11 cellular contexts compared by ENCODE assay signal in genomic region chr9:114364528-114365041, GRCh38. TPM values are rescaled to one million over a fixed set of nuclear protein-coding genes. Genes with fewer than 3 reads are reported as not detected.
A peak's percentile ranks its signal among the peaks of the same experiment; 100 is the strongest.
DNase-seq lines count a peak whose midpoint lies in the region; ATAC-seq and TF ChIP-seq lines count a peak whose summit lies in the region.
"Had no signal": no experiment of that assay in that cellular context is flagged by ENCODE, and none has a peak within 500 bp of the region (broad histone marks: within the 10 kb centered on the region; RNA-seq: fewer than 3 reads in every experiment).

No MANE protein-coding gene starts in this region.

- DNase-seq in CD14-positive monocyte (ENCODE audit: low spot score) (peak; percentile 64), lower lobe of right lung (no peak), GM13976 (ENCODE audit: low spot score) (no peak), left ventricle myocardium superior (no peak), NCI-H1417 treated with DMSO at 0.1 percent for 48 hours (lab: John Stamatoyannopoulos, UW) (no peak)
- no peak for DNase-seq in activated T-helper 2 cell treated with anti-CD3 and anti-CD28 coated beads, Interferon-gamma antibody, Interleukin-2, Interleukin-4, amounts not matched to agents 10 μg/mL and 5 μg/mL and 100 μg/mL, durations not matched to agents 14 hours and 24 hours and 36 hours (ENCODE audit: low spot score)
- DNase-seq: KG1, small intestine had no signal

- in situ Hi-C loops in GM13976 (cut with MboI; ENCODE audit: low sequenced_read_pairs, unreplicated experiment), result no loop called here

- no peaks in the 10 kb centered on the region for H3K9me3 ChIP-seq in lower lobe of right lung

- no peak for TF ChIP-seq CTCF in CD14-positive monocyte (IDR thresholded peaks at IDR 0.05)
- no peak for TF ChIP-seq CTCF in lower lobe of right lung (IDR thresholded peaks at IDR 0.05)
- TF ChIP-seq CTCF in GM13976 (IDR thresholded peaks at IDR 0.05; ENCODE audit: borderline replicate concordance, control extremely low read depth, extremely low read depth, insufficient read depth, missing control alignments), result no peak

- peaks cover 63% of the 10 kb centered on the region for H3K4me1 Mint-ChIP-seq in CD14-positive monocyte
- peaks cover 36 to 66% (median 55%) of the 10 kb centered on the region in 3 donors for H3K4me1 Mint-ChIP-seq in IgD-negative memory B cell
- peaks cover 66% of the 10 kb centered on the region for H3K4me1 Mint-ChIP-seq in activated T-helper 2 cell treated with anti-CD3 and anti-CD28 coated beads, Interferon-gamma antibody, Interleukin-2, Interleukin-4, amounts not matched to agents 10 μg/mL and 5 μg/mL and 100 μg/mL, durations not matched to agents 14 hours and 24 hours and 36 hours (ENCODE audit: low read depth)

- peak in 1 of 2 donors; percentile 10 for ATAC-seq in lower lobe of right lung
- ATAC-seq in GM19397 (IDR thresholded peaks at IDR 0.05; ENCODE audit: unreplicated experiment), result no peak
- ATAC-seq in left ventricle myocardium superior, result no peak

- peak overlapping the region; percentile 45 to 64 for H3K4me3 Mint-ChIP-seq in CD14-positive monocyte
- H3K4me3 Mint-ChIP-seq in IgD-negative memory B cell, result peak overlapping the region; percentile 31 to 91 (median 60)
- no peak overlapping the region for H3K4me3 Mint-ChIP-seq in activated T-helper 2 cell treated with anti-CD3 and anti-CD28 coated beads, Interferon-gamma antibody, Interleukin-2, Interleukin-4, amounts not matched to agents 10 μg/mL and 5 μg/mL and 100 μg/mL, durations not matched to agents 14 hours and 24 hours and 36 hours (ENCODE audit: low read depth)

- H3K4me1 ChIP-seq in lower lobe of right lung, result peaks cover 36% of the 10 kb centered on the region

- H3K27me3 ChIP-seq in lower lobe of right lung (ENCODE audit: low read depth), result no peaks in the 10 kb centered on the region

- H3K9me3 Mint-ChIP-seq in CD14-positive monocyte (peaks cover 0 to 5% (median 0%) of the 10 kb centered on the region in 7 donors), IgD-negative memory B cell (peaks cover 0 to 4% (median 0%) of the 10 kb centered on the region in 3 donors)
- no peaks in the 10 kb centered on the region for H3K9me3 Mint-ChIP-seq in activated T-helper 2 cell treated with anti-CD3 and anti-CD28 coated beads, Interferon-gamma antibody, Interleukin-2, Interleukin-4, amounts not matched to agents 10 μg/mL and 5 μg/mL and 100 μg/mL, durations not matched to agents 14 hours and 24 hours and 36 hours

- H3K36me3 ChIP-seq in lower lobe of right lung, result peaks cover 84% of the 10 kb centered on the region

- H3K27ac ChIP-seq in lower lobe of right lung, result peak overlapping the region; percentile 44

- peaks cover 83 to 93% of the 10 kb centered on the region in 2 donors for H3K36me3 Mint-ChIP-seq in CD14-positive monocyte
- H3K36me3 Mint-ChIP-seq in IgD-negative memory B cell, result peaks cover 17% of the 10 kb centered on the region
- H3K36me3 Mint-ChIP-seq in activated T-helper 2 cell treated with anti-CD3 and anti-CD28 coated beads, Interferon-gamma antibody, Interleukin-2, Interleukin-4, amounts not matched to agents 10 μg/mL and 5 μg/mL and 100 μg/mL, durations not matched to agents 14 hours and 24 hours and 36 hours (ENCODE audit: low read depth), result peaks cover 92% of the 10 kb centered on the region

- intact Hi-C loops in CD14-positive monocyte (cut with micrococcal nuclease) (loop anchor here in 1 of 2 donors (5.0 kb wide), 1 partner anchor 33 kb away; no protein-coding TSS in a partner anchor), lower lobe of right lung (cut with DNase I) (no loop called here), left ventricle myocardium superior (cut with micrococcal nuclease) (no loop called here)
- intact Hi-C loops in activated T-helper 2 cell treated with anti-CD3 and anti-CD28 coated beads, Interferon-gamma antibody, Interleukin-2, Interleukin-4, amounts not matched to agents 10 μg/mL and 5 μg/mL and 100 μg/mL, durations not matched to agents 14 hours and 24 hours and 36 hours (cut with micrococcal nuclease), result loop anchor here (1.0 kb wide), 1 partner anchor 8 kb away; no protein-coding TSS in a partner anchor

- H3K27ac Mint-ChIP-seq in CD14-positive monocyte (peak overlapping the region; percentile 97 to 99 (median 98)), IgD-negative memory B cell (peak overlapping the region; percentile 76 to 97 (median 89))
- H3K27ac Mint-ChIP-seq in activated T-helper 2 cell treated with anti-CD3 and anti-CD28 coated beads, Interferon-gamma antibody, Interleukin-2, Interleukin-4, amounts not matched to agents 10 μg/mL and 5 μg/mL and 100 μg/mL, durations not matched to agents 14 hours and 24 hours and 36 hours, result peak overlapping the region; percentile 91

- H3K27me3 Mint-ChIP-seq in CD14-positive monocyte (ENCODE audit: low read depth in 3 of 3) (no peaks in the 10 kb centered on the region), IgD-negative memory B cell (no peaks in the 10 kb centered on the region)
- no peaks in the 10 kb centered on the region for H3K27me3 Mint-ChIP-seq in activated T-helper 2 cell treated with anti-CD3 and anti-CD28 coated beads, Interferon-gamma antibody, Interleukin-2, Interleukin-4, amounts not matched to agents 10 μg/mL and 5 μg/mL and 100 μg/mL, durations not matched to agents 14 hours and 24 hours and 36 hours (ENCODE audit: low read depth)

- no peak overlapping the region for H3K4me3 ChIP-seq in lower lobe of right lung

RNA-seq across cellular contexts. Expression of gene AKNA, which starts 23.2 kb away (rescaled TPM):
- polyA plus RNA-seq in CD14-positive monocyte (1 to 10 TPM; 3.3 to 7.3 TPM), IgD-negative memory B cell (25.4 TPM)
- total RNA-seq in activated T-helper 2 cell treated with anti-CD3 and anti-CD28 coated beads, Interferon-gamma antibody, Interleukin-2, Interleukin-4, amounts not matched to agents 10 μg/mL and 5 μg/mL and 100 μg/mL, durations not matched to agents 14 hours and 24 hours and 36 hours, result 152 TPM in 2 replicates
- total RNA-seq in lower lobe of right lung (66.9 TPM), left ventricle myocardium superior (5.1 TPM)

RNA-seq across cellular contexts. Expression of gene ORM2, which starts 34.9 kb away (rescaled TPM):
- polyA plus RNA-seq in CD14-positive monocyte (under 1 TPM in 1 of 2 donors, not detected in 1; 0.30 TPM), IgD-negative memory B cell (not detected)
- total RNA-seq in activated T-helper 2 cell treated with anti-CD3 and anti-CD28 coated beads, Interferon-gamma antibody, Interleukin-2, Interleukin-4, amounts not matched to agents 10 μg/mL and 5 μg/mL and 100 μg/mL, durations not matched to agents 14 hours and 24 hours and 36 hours, result not detected in 2 replicates
- total RNA-seq in lower lobe of right lung (3.1 TPM), left ventricle myocardium superior (not detected)
- total RNA-seq: ureter had no signal

RNA-seq across cellular contexts. Expression of gene ORM1, which starts 41.7 kb away (rescaled TPM):
- polyA plus RNA-seq in CD14-positive monocyte (1 to 10 TPM; 2.2 to 2.8 TPM), IgD-negative memory B cell (not detected)
- total RNA-seq in activated T-helper 2 cell treated with anti-CD3 and anti-CD28 coated beads, Interferon-gamma antibody, Interleukin-2, Interleukin-4, amounts not matched to agents 10 μg/mL and 5 μg/mL and 100 μg/mL, durations not matched to agents 14 hours and 24 hours and 36 hours, result not detected in 2 replicates
- total RNA-seq in lower lobe of right lung (9.2 TPM), left ventricle myocardium superior (not detected)

Comparison
In these comparisons a context has a peak if more than half of its experiments do, and no peak if none do; other contexts are left out.
1. RNA of gene AKNA, which starts 23.2 kb away (total RNA-seq): 152 TPM in activated T-helper 2 cell treated with anti-CD3 and anti-CD28 coated beads, Interferon-gamma antibody, Interleukin-2, Interleukin-4, amounts not matched to agents 10 μg/mL and 5 μg/mL and 100 μg/mL, durations not matched to agents 14 hours and 24 hours and 36 hours and 66.9 TPM in lower lobe of right lung (single experiment); 5.1 TPM in left ventricle myocardium superior (single experiment); every median in the first group is over 10 times any median in the second.
2. Peak in every context shown above with its lines, with median percentiles within 50 percentile points of each other: H3K27ac Mint-ChIP-seq.